13 cellular contexts compared by ENCODE assay signal in the genomic region with DNA sequence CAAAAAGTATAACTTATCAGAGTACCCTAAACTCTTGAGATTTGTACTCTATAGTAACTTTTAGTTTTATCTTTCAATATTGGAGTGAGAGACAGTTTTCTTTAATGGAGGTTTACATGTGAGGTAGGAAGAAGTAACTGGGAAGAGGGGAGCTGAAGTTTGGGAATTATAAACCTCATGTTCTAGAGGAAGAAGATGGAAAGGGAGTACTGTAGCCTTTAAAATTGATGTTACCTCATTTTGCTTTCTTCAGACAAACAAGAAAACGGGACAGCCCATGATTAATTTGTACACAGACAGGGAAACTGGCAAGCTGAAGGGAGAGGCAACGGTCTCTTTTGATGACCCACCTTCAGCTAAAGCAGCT. TPM values are rescaled to one million over a fixed set of nuclear protein-coding genes. Genes with fewer than 3 reads are reported as not detected.
A peak's percentile ranks its signal among the peaks of the same experiment; 100 is the strongest.
DNase-seq lines count a peak whose midpoint lies in the region; ATAC-seq and TF ChIP-seq lines count a peak whose summit lies in the region.
"Had no signal": no experiment of that assay in that cellular context is flagged by ENCODE, and none has a peak within 500 bp of the region (broad histone marks: within the 10 kb centered on the region; RNA-seq: fewer than 3 reads in every experiment).

No MANE protein-coding gene starts in this region.

- no peaks in the 10 kb centered on the region for H3K4me1 ChIP-seq in ascending aorta

- H3K27me3 Mint-ChIP-seq in stimulated activated naive CD8-positive, alpha-beta T cell treated with anti-CD3 and anti-CD28 coated beads, Interleukin-15, Interleukin-2, amounts not matched to agents 100 ng/mL and 50 ng/mL, for 24 hours = no peaks in the 10 kb centered on the region
- no peaks in the 10 kb centered on the region for H3K27me3 Mint-ChIP-seq in chondrocyte (ENCODE audit: low read depth)

- intact Hi-C loops in ascending aorta (cut with DNase I) = no loop called here

- no peak overlapping the region for H3K4me3 ChIP-seq in ascending aorta
- H3K4me3 ChIP-seq: esophagus squamous epithelium, heart left ventricle, SJCRH30 had no signal

- no peaks in the 10 kb centered on the region for H3K9me3 Mint-ChIP-seq in stimulated activated naive CD8-positive, alpha-beta T cell treated with anti-CD3 and anti-CD28 coated beads, Interleukin-15, Interleukin-2, amounts not matched to agents 100 ng/mL and 50 ng/mL, for 24 hours
- no peaks in the 10 kb centered on the region for H3K9me3 Mint-ChIP-seq in chondrocyte (ENCODE audit: low read depth)

- H3K4me1 Mint-ChIP-seq in stimulated activated naive CD8-positive, alpha-beta T cell treated with anti-CD3 and anti-CD28 coated beads, Interleukin-15, Interleukin-2, amounts not matched to agents 100 ng/mL and 50 ng/mL, for 24 hours (ENCODE audit: low read depth) = peaks cover 89% of the 10 kb centered on the region
- H3K4me1 Mint-ChIP-seq in chondrocyte (ENCODE audit: low read depth) = peaks cover 18% of the 10 kb centered on the region

- H3K27ac ChIP-seq in ascending aorta = no peak overlapping the region
- H3K27ac ChIP-seq: esophagus squamous epithelium, heart left ventricle, SJCRH30 had no signal

- no peak for TF ChIP-seq CTCF in chondrocyte (IDR thresholded peaks at IDR 0.05)
- no peak for TF ChIP-seq CTCF in ascending aorta (IDR thresholded peaks at IDR 0.05)

- no peaks in the 10 kb centered on the region for H3K27me3 ChIP-seq in ascending aorta
- H3K27me3 ChIP-seq: esophagus squamous epithelium, heart left ventricle, SJCRH30 had no signal

- H3K4me3 Mint-ChIP-seq in stimulated activated naive CD8-positive, alpha-beta T cell treated with anti-CD3 and anti-CD28 coated beads, Interleukin-15, Interleukin-2, amounts not matched to agents 100 ng/mL and 50 ng/mL, for 24 hours = peak overlapping the region; percentile 5
- H3K4me3 Mint-ChIP-seq in chondrocyte (ENCODE audit: unreplicated experiment) = no peak overlapping the region

- DNase-seq in stimulated activated naive CD8-positive, alpha-beta T cell treated with anti-CD3 and anti-CD28 coated beads, Interleukin-15, Interleukin-2, amounts not matched to agents 100 U/mL and 50 U/mL, for 24 hours = no peak
- DNase-seq in chondrocyte (ENCODE audit: low spot score) = no peak
- DNase-seq in ascending aorta (ENCODE audit: low spot score in 2 of 2) = no peak
- no peak for DNase-seq in anterior cingulate cortex (lab: John Stamatoyannopoulos, UW)
- no peak for DNase-seq in SW 1271 (lab: John Stamatoyannopoulos, UW)
- DNase-seq: dermis blood vessel endothelial cell, esophagus squamous epithelium, heart left ventricle, NCI-H1694 had no signal

- ATAC-seq in stimulated activated naive CD8-positive, alpha-beta T cell treated with anti-CD3 and anti-CD28 coated beads, Interleukin-15, Interleukin-2, amounts not matched to agents 100 U/mL and 50 U/mL, for 24 hours = no peak
- ATAC-seq: heart left ventricle had no signal

- peaks cover 98% of the 10 kb centered on the region for H3K36me3 Mint-ChIP-seq in stimulated activated naive CD8-positive, alpha-beta T cell treated with anti-CD3 and anti-CD28 coated beads, Interleukin-15, Interleukin-2, amounts not matched to agents 100 ng/mL and 50 ng/mL, for 24 hours (ENCODE audit: low read depth)
- peaks cover 85% of the 10 kb centered on the region for H3K36me3 Mint-ChIP-seq in chondrocyte (ENCODE audit: low read depth)

- no peaks in the 10 kb centered on the region for H3K9me3 ChIP-seq in ascending aorta
- H3K9me3 ChIP-seq: esophagus squamous epithelium, heart left ventricle, SJCRH30 had no signal

- H3K27ac Mint-ChIP-seq in stimulated activated naive CD8-positive, alpha-beta T cell treated with anti-CD3 and anti-CD28 coated beads, Interleukin-15, Interleukin-2, amounts not matched to agents 100 ng/mL and 50 ng/mL, for 24 hours = peak overlapping the region; percentile 33
- peak overlapping the region; percentile 55 for H3K27ac Mint-ChIP-seq in chondrocyte (ENCODE audit: unreplicated experiment)

- peaks cover 95 to 99% of the 10 kb centered on the region in 2 donors for H3K36me3 ChIP-seq in ascending aorta

RNA-seq across cellular contexts. Expression of a gene that starts 9.5 kb away (rescaled TPM):
- total RNA-seq in chondrocyte (226 to 414 TPM (median 231 TPM) in 3 replicates), ascending aorta (166 TPM)

RNA-seq across cellular contexts. Expression of a gene that starts 13.2 kb away (rescaled TPM):
- total RNA-seq in chondrocyte (2.7 to 2.9 TPM (median 2.8 TPM) in 3 replicates), ascending aorta (21.1 TPM)
- total RNA-seq: NCI-H460, SJCRH30 had no signal

RNA-seq across cellular contexts. Expression of a gene that starts 24.5 kb away (rescaled TPM):
- not detected in 3 replicates for total RNA-seq in chondrocyte
- not detected for total RNA-seq in ascending aorta
- total RNA-seq: dermis blood vessel endothelial cell, esophagus squamous epithelium had no signal

RNA-seq across cellular contexts. Expression of a gene that starts 27.5 kb away (rescaled TPM):
- not detected in 3 replicates for total RNA-seq in chondrocyte
- not detected for total RNA-seq in ascending aorta
- total RNA-seq: dermis blood vessel endothelial cell, esophagus squamous epithelium, heart left ventricle, mononuclear cell, NCI-H460, SJCRH30 had no signal

RNA-seq across cellular contexts. Expression of a gene that starts 39.5 kb away (rescaled TPM):
- total RNA-seq in chondrocyte = 0.35 to 0.39 TPM in 2 of 3 replicates, not detected in the other
- total RNA-seq in ascending aorta = 1.4 TPM
- total RNA-seq: dermis blood vessel endothelial cell, NCI-H460 had no signal
